Comparison of ENCODE assay signal across 22 cellular contexts in genomic region chr7:145732521-145732920, GRCh38.
DNase-seq lines count a peak whose midpoint lies in the region; FAIRE-seq and TF ChIP-seq lines count a peak whose summit lies in the region.
"Had no signal": no experiment of that assay in that cellular context is flagged by ENCODE, and none has a peak within 500 bp of the region (broad histone marks: within the 10 kb centered on the region; RNA-seq: fewer than 3 reads in every experiment).

No MANE protein-coding gene starts in this region.

- H2BK5ac ChIP-seq in mesendoderm (ENCODE audit: low read length), result no peak overlapping the region

- no peak overlapping the region for H3K4ac ChIP-seq in mesendoderm (ENCODE audit: low read depth, low read length)

- no peak overlapping the region for H4K5ac ChIP-seq in mesendoderm (ENCODE audit: low read length)

- H3K36me3 ChIP-seq in bronchial epithelial cell (ENCODE audit: control insufficient read depth, insufficient read depth, low read length), result no peaks in the 10 kb centered on the region
- H3K36me3 ChIP-seq in mesendoderm (ENCODE audit: control insufficient read depth, insufficient read depth, low read length), result no peaks in the 10 kb centered on the region
- H3K36me3 ChIP-seq: BLaER1 had no signal

- peaks cover 2% of the 10 kb centered on the region for H3K4me1 ChIP-seq in mesendoderm (ENCODE audit: control insufficient read depth, low read depth, low read length)
- H3K4me1 ChIP-seq: BLaER1 had no signal

- no peak overlapping the region for H3K56ac ChIP-seq in mesendoderm (ENCODE audit: low read length)

- H3K18ac ChIP-seq in mesendoderm (ENCODE audit: low read length), result no peak overlapping the region

- DNase-seq in M059J (ENCODE audit: low read depth) (peak; percentile 30), NCI-H69 (lab: John Stamatoyannopoulos, UW) (peak; percentile 27), bronchial epithelial cell (ENCODE audit: low read depth) (peak; percentile 46), mesendoderm (peak; percentile 76), NCI-H774 (lab: John Stamatoyannopoulos, UW) (no peak), HT-29 (ENCODE audit: low spot score) (no peak), amniotic stem cell (lab: John Stamatoyannopoulos, UW) (no peak)
- DNase-seq: CD4-positive, alpha-beta T cell; COR-L47; DMS79 treated with DMSO at 0.1 percent for 48 hours; H7; HFFc6; IMR-90; NCI-H1417 treated with DMSO at 0.1 percent for 48 hours; NCI-H1930; NCI-H2171; NCI-H524 treated with DMSO at 0.1 percent for 48 hours; NK-92 treated with Interleukin-12 subunit alpha and Interleukin-12 subunit beta, amount 100 ng/mL, for 24 hours; SIG-M5; SK-N-SH had no signal

- H3K4me3 ChIP-seq in bronchial epithelial cell (ENCODE audit: low read depth, low read length) (no peak overlapping the region), mesendoderm (ENCODE audit: low read length) (no peak overlapping the region)
- H3K4me3 ChIP-seq: BLaER1 had no signal

- WGBS in mesendoderm (ENCODE audit: extremely low coverage, insufficient coverage, low lambda C conversion rate), result no CpG with 5 or more reads among the region's 2 CpGs

- FAIRE-seq in bronchial epithelial cell (lab: Jason Lieb, UNC), result no peak
- FAIRE-seq: HTR-8/SVneo had no signal

- H3K4me2 ChIP-seq in mesendoderm (ENCODE audit: low read length), result no peak overlapping the region
- H3K4me2 ChIP-seq: BLaER1, SK-N-SH had no signal

- no peaks in the 10 kb centered on the region for H3K27me3 ChIP-seq in bronchial epithelial cell (ENCODE audit: control insufficient read depth, insufficient read depth, low read length)
- H3K27me3 ChIP-seq in mesendoderm (ENCODE audit: insufficient read depth, low read length, poor library complexity), result no peaks in the 10 kb centered on the region
- H3K27me3 ChIP-seq: BLaER1 had no signal

- no peak overlapping the region for H3K27ac ChIP-seq in mesendoderm (ENCODE audit: low read depth, low read length)
- H3K27ac ChIP-seq: BLaER1 had no signal

- H4K8ac ChIP-seq in mesendoderm (ENCODE audit: low read depth, low read length), result no peak overlapping the region

- TF ChIP-seq CTCF in bronchial epithelial cell (IDR thresholded peaks at IDR 0.05; ENCODE audit: insufficient read depth, low read length, severe bottlenecking), result no peak

- no peak overlapping the region for H3K23ac ChIP-seq in mesendoderm (ENCODE audit: low read length)

- no peaks in the 10 kb centered on the region for H3K79me2 ChIP-seq in mesendoderm (ENCODE audit: control insufficient read depth, insufficient read depth, low read length)

- no peaks in the 10 kb centered on the region for H3K79me1 ChIP-seq in mesendoderm (ENCODE audit: low read length)

- no peak overlapping the region for H3K9ac ChIP-seq in mesendoderm (ENCODE audit: low read length)
- H3K9ac ChIP-seq: BLaER1, SK-N-SH had no signal

- no peak overlapping the region for H2BK15ac ChIP-seq in mesendoderm (replicated peaks; ENCODE audit: low read depth)

- H2BK120ac ChIP-seq in mesendoderm (ENCODE audit: low read depth, low read length), result no peak overlapping the region

- no peak overlapping the region for H2AK5ac ChIP-seq in mesendoderm (ENCODE audit: low read length)

Comparison
In these comparisons a context has a peak if more than half of its experiments do, and no peak if none do; other contexts are left out.
1. DNase-seq: peak in M059J (single experiment), NCI-H69 (single experiment), bronchial epithelial cell (single experiment) and mesendoderm (single experiment); none in NCI-H774 (single experiment), HT-29 (single experiment) and amniotic stem cell (single experiment).